Comparison of ENCODE assay signal across 8 cellular contexts in genomic region chr5:28766565-28767158, GRCh38.
DNase-seq lines count a peak whose midpoint lies in the region; ATAC-seq, FAIRE-seq and TF ChIP-seq lines count a peak whose summit lies in the region.

No MANE protein-coding gene starts in this region.

- peaks cover 6% of the 10 kb centered on the region; the same call in 1 of the 2 replicates for H3K9me3 Mint-ChIP-seq in WTC11

- CTCF ChIA-PET in WTC11 (lab: Charles Lee): interaction anchor here (1.0 kb wide), 2 partner anchors 292 to 422 kb away, joined by 3 to 5 read pairs; no protein-coding TSS in a partner anchor
- CTCF ChIA-PET in HepG2 (lab: Yijun Ruan, JAX; ENCODE audit: low intra/inter-chr PET ratio, low total read pairs): interaction anchor here (0.8 to 2.0 kb wide), 2 partner anchors 293 to 422 kb away, joined by 3 to 10 read pairs; no protein-coding TSS in a partner anchor

- POLR2A ChIA-PET in WTC11 (lab: Charles Lee): no interaction called here
- POLR2A ChIA-PET in HepG2 (lab: Yijun Ruan, JAX): no interaction called here

- peaks cover 1% of the 10 kb centered on the region; the same call in 1 of the 2 replicates for H3K36me3 Mint-ChIP-seq in WTC11

- intact Hi-C loops in HepG2 (cut with micrococcal nuclease; ENCODE audit: unreplicated experiment): loop anchor here (1.0 kb wide), 1 partner anchor 421 kb away; no protein-coding TSS in a partner anchor

- no peak overlapping the region for H3K4me2 ChIP-seq in HepG2 (ENCODE audit: low read depth, low read length)

- H3K27me3 Mint-ChIP-seq in WTC11 (ENCODE audit: low read depth): peaks cover 3% of the 10 kb centered on the region; the same call in 1 of the 2 replicates

- no peak overlapping the region for H3K27ac ChIP-seq in HepG2 (ENCODE audit: extremely low read length, insufficient read depth, low read length)

- no peak for ATAC-seq in WTC11
- no peak for ATAC-seq in HepG2
- no peak for ATAC-seq in GM18502 (IDR thresholded peaks at IDR 0.05; ENCODE audit: poor library complexity, unreplicated experiment)
- no peak for ATAC-seq in GM19035 (IDR thresholded peaks at IDR 0.05; ENCODE audit: unreplicated experiment)
- no peak for ATAC-seq in GM21423 (IDR thresholded peaks at IDR 0.05; ENCODE audit: unreplicated experiment)

- no peak overlapping the region for H2AFZ ChIP-seq in HepG2 (ENCODE audit: low read length)

- DNase-seq in HAP-1 (ENCODE audit: low spot score in 2 of 2): peak; percentile 45 to 65
- DNase-seq in NCI-H2196 treated with DMSO at 0.1 percent for 48 hours (lab: John Stamatoyannopoulos, UW; ENCODE audit: unreplicated experiment): peak; percentile 42
- DNase-seq in WTC11 (ENCODE audit: low spot score): no peak
- peak; percentile 18 for DNase-seq in HepG2 (ENCODE audit: low spot score)
- no peak for DNase-seq in stimulated activated CD4-positive, alpha-beta T cell treated with anti-CD3 and anti-CD28 coated beads, Interleukin-2, amount 100 ng/mL, for 24 hours

- WGBS in HepG2 (ENCODE audit: low lambda C conversion rate): 3% methylated on average over 2 of the region's 2 CpGs

- FAIRE-seq in HepG2 (lab: Jason Lieb, UNC): no peak

- in situ Hi-C loops in HAP-1 (cut with MboI; ENCODE audit: low sequenced_read_pairs) (no loop called here), HepG2 (cut with HindIII; ENCODE audit: extremely low pct_ligation_motif_present, low pct_unique_long_range_greater_than_20kb) (loop anchor here (10.0 kb wide), 1 partner anchor 422 kb away; no protein-coding TSS in a partner anchor)

- H3K27me3 ChIP-seq in HAP-1 (ENCODE audit: low read depth) (no peaks in the 10 kb centered on the region), HepG2 (ENCODE audit: control insufficient read depth in 1 of 2, insufficient read depth in 2 of 2, low read length in 2 of 2) (no peaks in the 10 kb centered on the region)

- no TSS peak for BruUV-seq in HepG2 (replicated peaks; lab: Mats Ljungman, UMichigan)

- H4K20me1 ChIP-seq in HepG2 (ENCODE audit: insufficient read depth, low read length): no peaks in the 10 kb centered on the region

- TF ChIP-seq EP300 in HepG2 (IDR thresholded peaks at IDR 0.05; ENCODE audit: low read depth in 2 of 2, low read length in 2 of 2): no peak
- TF ChIP-seq EP300 in HepG2 (CRISPR knock-in tag; IDR thresholded peaks at IDR 0.05; ENCODE audit: borderline replicate concordance): no peak

- H3K4me1 ChIP-seq in HAP-1 (no peaks in the 10 kb centered on the region), HepG2 (ENCODE audit: insufficient read depth, low read length) (no peaks in the 10 kb centered on the region)

- H3K27ac Mint-ChIP-seq in WTC11: no peak overlapping the region

- H3K9me3 ChIP-seq in HAP-1 (no peaks in the 10 kb centered on the region), HepG2 (ENCODE audit: low read length) (no peaks in the 10 kb centered on the region)

- H3K4me3 ChIP-seq in HAP-1 (no peak overlapping the region), HepG2 (replicated peaks in 1 of 3; ENCODE audit: insufficient read depth in 1 of 3, low read depth in 2 of 3, low read length in 3 of 3) (no peak overlapping the region)

- H3K36me3 ChIP-seq in HAP-1 (replicated peaks): no peaks in the 10 kb centered on the region
- no peaks in the 10 kb centered on the region for H3K36me3 ChIP-seq in HepG2 (replicated peaks in 1 of 2; ENCODE audit: control insufficient read depth in 1 of 2, insufficient read depth in 2 of 2, low read length in 2 of 2)

- no peak overlapping the region for H3K4me3 Mint-ChIP-seq in WTC11

- H3K4me1 Mint-ChIP-seq in WTC11: 0 out of 2 replicates have a peak, but pooled peaks cover 6% of the 10 kb centered on the region

- TF ChIP-seq CTCF in WTC11 (IDR thresholded peaks at IDR 0.05) (peak; percentile 17; the same call in 1 of the 2 replicates), HepG2 (CRISPR knock-in tag; IDR thresholded peaks at IDR 0.05) (peak; percentile 28)

- no peak for TF ChIP-seq RAD21 in HepG2 (CRISPR knock-in tag; IDR thresholded peaks at IDR 0.05)

- TF ChIP-seq POLR2A in HepG2 (IDR thresholded peaks at IDR 0.05; ENCODE audit: insufficient read depth in 1 of 2, low read depth in 2 of 2, low read length in 2 of 2): no peak

- H3K79me2 ChIP-seq in HepG2 (ENCODE audit: insufficient read depth, low read length): no peaks in the 10 kb centered on the region

- no peak overlapping the region for H3K9ac ChIP-seq in HepG2 (ENCODE audit: insufficient read depth, low read depth, low read length)

TF ChIP-seq in WTC11, 78 proteins besides CTCF, POLR2A, EP300 and RAD21 (continues in another document):
- TF ChIP-seq SMAD4 (CRISPR knock-in tag; IDR thresholded peaks at IDR 0.05) (no peak), ZBTB21 (CRISPR knock-in tag; IDR thresholded peaks at IDR 0.05; ENCODE audit: borderline replicate concordance) (no peak)
- TF ChIP-seq, protein P1, sequence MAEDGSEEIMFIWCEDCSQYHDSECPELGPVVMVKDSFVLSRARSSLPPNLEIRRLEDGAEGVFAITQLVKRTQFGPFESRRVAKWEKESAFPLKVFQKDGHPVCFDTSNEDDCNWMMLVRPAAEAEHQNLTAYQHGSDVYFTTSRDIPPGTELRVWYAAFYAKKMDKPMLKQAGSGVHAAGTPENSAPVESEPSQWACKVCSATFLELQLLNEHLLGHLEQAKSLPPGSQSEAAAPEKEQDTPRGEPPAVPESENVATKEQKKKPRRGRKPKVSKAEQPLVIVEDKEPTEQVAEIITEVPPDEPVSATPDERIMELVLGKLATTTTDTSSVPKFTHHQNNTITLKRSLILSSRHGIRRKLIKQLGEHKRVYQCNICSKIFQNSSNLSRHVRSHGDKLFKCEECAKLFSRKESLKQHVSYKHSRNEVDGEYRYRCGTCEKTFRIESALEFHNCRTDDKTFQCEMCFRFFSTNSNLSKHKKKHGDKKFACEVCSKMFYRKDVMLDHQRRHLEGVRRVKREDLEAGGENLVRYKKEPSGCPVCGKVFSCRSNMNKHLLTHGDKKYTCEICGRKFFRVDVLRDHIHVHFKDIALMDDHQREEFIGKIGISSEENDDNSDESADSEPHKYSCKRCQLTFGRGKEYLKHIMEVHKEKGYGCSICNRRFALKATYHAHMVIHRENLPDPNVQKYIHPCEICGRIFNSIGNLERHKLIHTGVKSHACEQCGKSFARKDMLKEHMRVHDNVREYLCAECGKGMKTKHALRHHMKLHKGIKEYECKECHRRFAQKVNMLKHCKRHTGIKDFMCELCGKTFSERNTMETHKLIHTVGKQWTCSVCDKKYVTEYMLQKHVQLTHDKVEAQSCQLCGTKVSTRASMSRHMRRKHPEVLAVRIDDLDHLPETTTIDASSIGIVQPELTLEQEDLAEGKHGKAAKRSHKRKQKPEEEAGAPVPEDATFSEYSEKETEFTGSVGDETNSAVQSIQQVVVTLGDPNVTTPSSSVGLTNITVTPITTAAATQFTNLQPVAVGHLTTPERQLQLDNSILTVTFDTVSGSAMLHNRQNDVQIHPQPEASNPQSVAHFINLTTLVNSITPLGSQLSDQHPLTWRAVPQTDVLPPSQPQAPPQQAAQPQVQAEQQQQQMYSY (CRISPR knock-in tag; IDR thresholded peaks at IDR 0.05): no peak

TF ChIP-seq in HepG2, 621 proteins besides CTCF, POLR2A, EP300 and RAD21:
- TF ChIP-seq ZKSCAN5 (CRISPR knock-in tag; IDR thresholded peaks at IDR 0.05) (no peak), GFI1 (CRISPR knock-in tag; IDR thresholded peaks at IDR 0.05; ENCODE audit: borderline replicate concordance) (no peak), STAG1 (CRISPR knock-in tag; IDR thresholded peaks at IDR 0.05) (peak; percentile 62), SMC3 (IDR thresholded peaks at IDR 0.05; ENCODE audit: low read length) (peak; percentile 12; the same call in 1 of the 2 replicates), ZNF563 (CRISPR knock-in tag; IDR thresholded peaks at IDR 0.05) (no peak), ZNF652 (CRISPR knock-in tag; IDR thresholded peaks at IDR 0.05; ENCODE audit: borderline replicate concordance, low read depth) (no peak), ZNF883 (CRISPR knock-in tag; IDR thresholded peaks at IDR 0.05; ENCODE audit: not compliant biosample characterization) (no peak)

Comparison
In these comparisons a context has a peak if more than half of its experiments do, and no peak if none do; other contexts are left out.
1. DNase-seq: peak in HAP-1 (2 of 2), NCI-H2196 treated with DMSO at 0.1 percent for 48 hours (single experiment) and HepG2 (single experiment); none in WTC11 (single experiment) and stimulated activated CD4-positive, alpha-beta T cell treated with anti-CD3 and anti-CD28 coated beads, Interleukin-2, amount 100 ng/mL, for 24 hours (0 of 2).